In the genomic region with DNA sequence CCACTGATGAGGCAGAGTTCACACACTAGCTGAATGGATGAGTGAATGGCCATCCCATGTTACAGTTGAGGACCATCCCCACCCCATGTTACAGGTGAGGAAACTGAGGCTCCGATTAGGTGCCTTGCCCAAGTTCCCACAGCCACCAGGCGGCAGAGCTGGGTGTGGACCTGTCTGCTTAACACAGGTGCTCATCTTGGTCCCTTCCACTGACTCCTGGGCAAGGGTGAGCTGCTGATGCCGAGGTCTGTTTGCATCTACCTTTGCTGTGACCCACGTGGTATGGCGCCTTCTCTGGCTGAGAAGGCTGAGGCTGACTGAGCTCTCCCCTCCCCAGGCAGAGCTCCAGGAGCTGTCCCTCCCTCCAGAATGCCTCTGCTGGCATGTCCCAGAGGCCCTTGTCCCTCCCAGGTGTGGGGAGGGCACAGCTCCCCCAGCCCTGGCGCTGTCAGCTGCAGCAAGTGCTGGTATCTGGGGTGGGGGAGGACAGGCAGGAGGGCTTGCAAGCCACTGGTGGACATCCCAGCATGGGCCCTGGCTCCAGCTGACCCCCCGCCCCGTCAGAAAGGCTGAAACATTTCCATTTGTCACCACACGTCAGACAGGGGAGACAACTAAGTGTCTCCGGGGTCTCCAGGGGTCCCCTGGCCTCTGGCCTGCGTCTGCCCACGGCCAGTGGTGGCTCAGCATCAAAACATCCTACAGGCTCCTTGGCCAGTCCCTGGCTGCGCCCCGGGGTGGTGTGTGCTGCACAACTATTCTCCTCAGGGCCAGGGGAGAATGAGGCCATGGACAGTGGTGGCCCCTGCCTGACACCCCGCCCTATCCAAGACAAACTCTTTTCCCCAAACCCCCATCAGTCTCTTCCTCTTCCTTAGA, we compare ENCODE assay signal across 1 cellular context.
TF ChIP-seq lines count a peak whose summit lies in the region.

No MANE protein-coding gene starts in this region.

TF ChIP-seq in IMR-90, 13 proteins besides CTCF, POLR2A, EP300 and RAD21:
- TF ChIP-seq NFE2L2 (IDR thresholded peaks at IDR 0.05; ENCODE audit: low read depth, low read length) (no peak), MXI1 (IDR thresholded peaks at IDR 0.05; ENCODE audit: borderline replicate concordance, low read depth, low read length) (no peak), SMC3 (IDR thresholded peaks at IDR 0.05; ENCODE audit: low read depth, low read length) (no peak), MAFK (IDR thresholded peaks at IDR 0.05; ENCODE audit: low read depth, low read length) (no peak), FOS (IDR thresholded peaks at IDR 0.05; ENCODE audit: low read depth, low read length) (no peak), BHLHE40 (IDR thresholded peaks at IDR 0.05; ENCODE audit: low read depth, low read length) (no peak), CHD1 (IDR thresholded peaks at IDR 0.05; ENCODE audit: low read depth, low read length) (no peak), RCOR1 (IDR thresholded peaks at IDR 0.05; ENCODE audit: insufficient replicate concordance, low read length) (no peak), RFX5 (IDR thresholded peaks at IDR 0.05; ENCODE audit: low read depth, low read length) (no peak), MAZ (IDR thresholded peaks at IDR 0.05; ENCODE audit: borderline replicate concordance, low read depth, low read length) (no peak), CEBPB (IDR thresholded peaks at IDR 0.05; ENCODE audit: low read depth, low read length) (no peak)
- TF ChIP-seq, protein P1, sequence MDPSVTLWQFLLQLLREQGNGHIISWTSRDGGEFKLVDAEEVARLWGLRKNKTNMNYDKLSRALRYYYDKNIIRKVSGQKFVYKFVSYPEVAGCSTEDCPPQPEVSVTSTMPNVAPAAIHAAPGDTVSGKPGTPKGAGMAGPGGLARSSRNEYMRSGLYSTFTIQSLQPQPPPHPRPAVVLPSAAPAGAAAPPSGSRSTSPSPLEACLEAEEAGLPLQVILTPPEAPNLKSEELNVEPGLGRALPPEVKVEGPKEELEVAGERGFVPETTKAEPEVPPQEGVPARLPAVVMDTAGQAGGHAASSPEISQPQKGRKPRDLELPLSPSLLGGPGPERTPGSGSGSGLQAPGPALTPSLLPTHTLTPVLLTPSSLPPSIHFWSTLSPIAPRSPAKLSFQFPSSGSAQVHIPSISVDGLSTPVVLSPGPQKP (IDR thresholded peaks at IDR 0.05; ENCODE audit: borderline replicate concordance, low read depth, low read length), result no peak
- TF ChIP-seq, protein P2, sequence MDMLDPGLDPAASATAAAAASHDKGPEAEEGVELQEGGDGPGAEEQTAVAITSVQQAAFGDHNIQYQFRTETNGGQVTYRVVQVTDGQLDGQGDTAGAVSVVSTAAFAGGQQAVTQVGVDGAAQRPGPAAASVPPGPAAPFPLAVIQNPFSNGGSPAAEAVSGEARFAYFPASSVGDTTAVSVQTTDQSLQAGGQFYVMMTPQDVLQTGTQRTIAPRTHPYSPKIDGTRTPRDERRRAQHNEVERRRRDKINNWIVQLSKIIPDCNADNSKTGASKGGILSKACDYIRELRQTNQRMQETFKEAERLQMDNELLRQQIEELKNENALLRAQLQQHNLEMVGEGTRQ (IDR thresholded peaks at IDR 0.05; ENCODE audit: low read depth, low read length), result no peak
TF ChIP-seq in IMR-90: peak in this region for 0.
